In the genomic region with DNA sequence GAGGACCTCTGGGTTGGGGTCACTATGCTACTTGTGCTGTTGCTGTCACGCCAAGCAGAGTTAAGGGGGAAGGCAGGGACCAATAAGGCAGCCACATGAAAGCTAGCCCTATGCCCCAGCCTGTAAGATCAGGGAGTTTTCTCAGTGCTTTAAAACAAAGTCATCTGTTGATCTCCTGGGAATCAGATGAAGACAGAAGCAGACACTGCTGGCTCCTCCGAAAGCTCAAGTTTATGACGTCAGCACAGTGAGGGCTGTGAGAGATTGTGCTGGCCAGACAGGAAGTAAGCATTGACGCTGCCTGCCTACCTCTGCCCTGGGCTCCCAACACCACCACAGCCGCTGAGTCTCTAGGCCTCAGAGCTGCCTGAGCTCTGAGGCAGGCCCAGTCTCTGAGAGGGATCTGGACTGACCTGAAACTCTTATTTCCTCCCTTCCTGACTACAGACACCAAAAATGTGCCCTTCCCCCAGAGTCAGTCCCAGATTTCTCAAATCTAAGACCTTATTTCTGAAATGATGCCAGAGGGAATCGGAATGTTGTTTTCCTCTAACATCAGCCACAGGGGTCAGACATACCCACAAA, we compare ENCODE assay signal across 9 cellular contexts.
DNase-seq lines count a peak whose midpoint lies in the region; ATAC-seq and TF ChIP-seq lines count a peak whose summit lies in the region.
"Had no signal": no experiment of that assay in that cellular context is flagged by ENCODE, and none has a peak within 500 bp of the region (broad histone marks: within the 10 kb centered on the region; RNA-seq: fewer than 3 reads in every experiment).

No MANE protein-coding gene starts in this region.

- peaks cover 23% of the 10 kb centered on the region for H3F3A ChIP-seq in smooth muscle cell (ENCODE audit: low read depth)

- ATAC-seq in heart left ventricle: peak; percentile 87 to 93 (median 90)

- H2AFZ ChIP-seq in smooth muscle cell (ENCODE audit: low read depth): no peak overlapping the region

- H3K9me3 ChIP-seq in heart left ventricle (no peaks in the 10 kb centered on the region), smooth muscle cell (replicated peaks; ENCODE audit: low read depth) (no peaks in the 10 kb centered on the region)

- CTCF ChIA-PET in GM10248 (lab: Yijun Ruan, JAX): interaction anchor here (1.3 kb wide), 1 partner anchor 10 kb away, joined by 3 read pairs; no protein-coding TSS in a partner anchor

- TF ChIP-seq CTCF in GM10248 (IDR thresholded peaks at IDR 0.05; ENCODE audit: control extremely low read depth, extremely low read depth, low read depth, missing control alignments): no peak
- no peak for TF ChIP-seq CTCF in heart left ventricle (IDR thresholded peaks at IDR 0.05)
- TF ChIP-seq CTCF in smooth muscle cell (IDR thresholded peaks at IDR 0.05; ENCODE audit: borderline replicate concordance, insufficient read depth, poor library complexity, severe bottlenecking): no peak

- H3K36me3 ChIP-seq in heart left ventricle: no peaks in the 10 kb centered on the region
- no peaks in the 10 kb centered on the region for H3K36me3 ChIP-seq in smooth muscle cell (ENCODE audit: low read depth)

- WGBS in heart left ventricle, 4 donors: 47 to 62% (median 51%) methylated on average over 5 to 6 of the region's 6 CpGs
- 3% methylated on average over 6 of the region's 6 CpGs for WGBS in smooth muscle cell (ENCODE audit: low lambda C conversion rate)

- H3K79me2 ChIP-seq in smooth muscle cell (ENCODE audit: low read depth): no peaks in the 10 kb centered on the region

- H3K4me1 ChIP-seq in heart left ventricle (peaks cover 0 to 24% (median 13%) of the 10 kb centered on the region in 12 donors), smooth muscle cell (ENCODE audit: low read depth) (peaks cover 23% of the 10 kb centered on the region)

- H3K27me3 ChIP-seq in heart left ventricle (no peaks in the 10 kb centered on the region), smooth muscle cell (ENCODE audit: low read depth) (no peaks in the 10 kb centered on the region)

- no peaks in the 10 kb centered on the region for H4K20me1 ChIP-seq in smooth muscle cell (ENCODE audit: low read depth)

- DNase-seq in GM10248 (ENCODE audit: extremely low spot score) (peak; percentile 37), NAMALWA (ENCODE audit: low spot score) (peak; percentile 13), heart left ventricle (peak; percentile 78 to 83 (median 82)), smooth muscle cell (lab: John Stamatoyannopoulos, UW; ENCODE audit: unreplicated experiment) (no peak), NCI-H774 (lab: John Stamatoyannopoulos, UW) (no peak), NCI-H2029 (lab: John Stamatoyannopoulos, UW) (no peak), NCI-H2227 (lab: John Stamatoyannopoulos, UW; ENCODE audit: unreplicated experiment) (no peak)
- DNase-seq in activated T-helper 9 cell treated with anti-CD3 and anti-CD28 coated beads, Interleukin-2, amount 50 U/mL, for 16 hours (ENCODE audit: low read depth): peak; percentile 8

- TF ChIP-seq POLR2A in heart left ventricle (IDR thresholded peaks at IDR 0.05): no peak

- H3K4me2 ChIP-seq in smooth muscle cell: peak overlapping the region; percentile 61
- H3K4me2 ChIP-seq: KMS-11 had no signal

- POLR2A ChIA-PET in GM10248 (lab: Yijun Ruan, JAX): no interaction called here

- H3K27ac ChIP-seq in heart left ventricle (peak overlapping the region; percentile 33 to 83 (median 76)), smooth muscle cell (ENCODE audit: low read depth) (peak overlapping the region; percentile 96)
- H3K27ac ChIP-seq: KMS-11 had no signal

- H3K4me3 ChIP-seq in heart left ventricle: no peak overlapping the region
- no peak overlapping the region for H3K4me3 ChIP-seq in smooth muscle cell

- intact Hi-C loops in heart left ventricle (cut with DNase I): no loop called here

- H3K9ac ChIP-seq in smooth muscle cell (ENCODE audit: low read depth): peak overlapping the region; percentile 77
- H3K9ac ChIP-seq: KMS-11 had no signal

Comparison
In these comparisons a context has a peak if more than half of its experiments do, and no peak if none do; other contexts are left out.
1. DNase-seq: peak in GM10248 (single experiment), NAMALWA (single experiment), activated T-helper 9 cell treated with anti-CD3 and anti-CD28 coated beads, Interleukin-2, amount 50 U/mL, for 16 hours (single experiment) and heart left ventricle (5 of 5); none in smooth muscle cell (single experiment), NCI-H774 (single experiment), NCI-H2029 (single experiment) and NCI-H2227 (single experiment).